Comparison of ENCODE assay signal across 16 cellular contexts in the genomic region with DNA sequence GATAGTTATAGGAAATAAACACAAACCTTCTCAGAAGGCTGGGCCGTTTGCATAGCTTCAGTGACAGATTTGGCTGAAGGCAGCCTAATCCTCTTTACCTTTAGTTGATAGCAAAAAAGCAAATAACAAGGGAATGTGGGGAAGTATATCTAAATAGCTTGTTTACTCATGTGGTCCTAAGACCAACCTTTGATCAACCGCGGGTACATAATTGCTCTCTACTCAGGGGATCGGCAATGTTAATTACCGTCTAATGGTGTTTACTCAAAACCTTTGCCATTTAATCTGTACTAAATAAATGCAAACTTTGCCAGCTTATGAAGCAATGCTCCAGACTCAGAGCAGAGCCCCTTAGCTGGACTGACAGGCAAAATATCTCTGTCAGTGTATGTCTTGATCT. TPM values are rescaled to one million over a fixed set of nuclear protein-coding genes. Genes with fewer than 3 reads are reported as not detected.
A peak's percentile ranks its signal among the peaks of the same experiment; 100 is the strongest.
DNase-seq lines count a peak whose midpoint lies in the region; ATAC-seq and TF ChIP-seq lines count a peak whose summit lies in the region.
"Had no signal": no experiment of that assay in that cellular context is flagged by ENCODE, and none has a peak within 500 bp of the region (broad histone marks: within the 10 kb centered on the region; RNA-seq: fewer than 3 reads in every experiment).

No MANE protein-coding gene starts in this region.

- CTCF ChIA-PET in CD8-positive, alpha-beta T cell (lab: Charles Lee) = interaction anchor here (0.6 to 6.4 kb wide), 10 partner anchors 9 to 1854 kb away, joined by 3 to 51 read pairs (median 4); a partner anchor contains a TSS

- H3K4me3 Mint-ChIP-seq in CD8-positive, alpha-beta T cell = no peak overlapping the region
- H3K4me3 Mint-ChIP-seq in endodermal cell = no peak overlapping the region
- H3K4me3 Mint-ChIP-seq in stimulated activated naive B cell treated with anti-CD40 and anti-IgM and Interleukin-4, amounts not matched to agents 10 μg/mL and 1 μg/mL and 100 μg/mL, for 72 hours = no peak overlapping the region
- H3K4me3 Mint-ChIP-seq: CD4-positive, CD25-positive, alpha-beta regulatory T cell had no signal

- DNase-seq in NCI-H748 (lab: John Stamatoyannopoulos, UW; ENCODE audit: unreplicated experiment) (peak; percentile 17), NCI-H748 treated with DMSO at 0.1 percent for 48 hours (lab: John Stamatoyannopoulos, UW) (no peak), endodermal cell (no peak), SJCRH30 (no peak), activated gamma-delta T cell (lab: John Stamatoyannopoulos, UW) (no peak)
- DNase-seq in CD8-positive, alpha-beta T cell = no peak
- DNase-seq in stimulated activated naive B cell treated with anti-CD40 and anti-IgM and Interleukin-4, amounts not matched to agents 10 μg/mL and 1 μg/mL and 100 μg/mL, for 72 hours = no peak
- DNase-seq: AML-193; Calu3; CD4-positive, CD25-positive, alpha-beta regulatory T cell; DMS 273 treated with DMSO at 0.1 percent for 48 hours; GM23248; IMR-90 had no signal

- H3K4me1 ChIP-seq in CD8-positive, alpha-beta T cell (ENCODE audit: insufficient read depth, low read length) = no peaks in the 10 kb centered on the region
- H3K4me1 ChIP-seq in endodermal cell (ENCODE audit: control insufficient read depth, insufficient read depth, low read length) (no peaks in the 10 kb centered on the region), SJCRH30 (no peaks in the 10 kb centered on the region)

- H3K36me3 Mint-ChIP-seq in CD8-positive, alpha-beta T cell = peaks cover 74% of the 10 kb centered on the region
- peaks cover 85% of the 10 kb centered on the region for H3K36me3 Mint-ChIP-seq in endodermal cell (ENCODE audit: low read depth)
- peaks cover 29 to 48% of the 10 kb centered on the region in 2 donors for H3K36me3 Mint-ChIP-seq in stimulated activated naive B cell treated with anti-CD40 and anti-IgM and Interleukin-4, amounts not matched to agents 10 μg/mL and 1 μg/mL and 100 μg/mL, for 72 hours

- intact Hi-C loops in CD8-positive, alpha-beta T cell (cut with DNase I, micrococcal nuclease) = loop anchor here in 1 of 2 experiments (10.0 kb wide), 1 partner anchor 266 kb away; no protein-coding TSS in a partner anchor

- H3K27ac Mint-ChIP-seq in CD8-positive, alpha-beta T cell = peak overlapping the region; percentile 72
- no peak overlapping the region for H3K27ac Mint-ChIP-seq in endodermal cell
- H3K27ac Mint-ChIP-seq in stimulated activated naive B cell treated with anti-CD40 and anti-IgM and Interleukin-4, amounts not matched to agents 10 μg/mL and 1 μg/mL and 100 μg/mL, for 72 hours = peak overlapping the region; percentile 65

- no peak overlapping the region for H3K27ac ChIP-seq in CD8-positive, alpha-beta T cell (ENCODE audit: low read depth, low read length)
- H3K27ac ChIP-seq in endodermal cell (ENCODE audit: low read depth, low read length) (no peak overlapping the region), SJCRH30 (no peak overlapping the region)
- H3K27ac ChIP-seq: 22Rv1; BLaER1 treated with 17β-estradiol and CSF1 and Interleukin-3, amounts not matched to agents 10 nM and 100 nM; GM23248 had no signal

- no peaks in the 10 kb centered on the region for H3K27me3 ChIP-seq in CD8-positive, alpha-beta T cell (ENCODE audit: insufficient read depth, low read length)
- no peaks in the 10 kb centered on the region for H3K27me3 ChIP-seq in endodermal cell (ENCODE audit: control insufficient read depth, insufficient read depth, low read length, poor library complexity, severe bottlenecking)
- no peaks in the 10 kb centered on the region for H3K27me3 ChIP-seq in SJCRH30
- H3K27me3 ChIP-seq: BLaER1 treated with 17β-estradiol and CSF1 and Interleukin-3, amounts not matched to agents 10 nM and 100 nM had no signal

- H3K27me3 Mint-ChIP-seq in CD8-positive, alpha-beta T cell (ENCODE audit: low read depth) = no peaks in the 10 kb centered on the region
- H3K27me3 Mint-ChIP-seq in endodermal cell (ENCODE audit: insufficient read depth) = no peaks in the 10 kb centered on the region
- H3K27me3 Mint-ChIP-seq in stimulated activated naive B cell treated with anti-CD40 and anti-IgM and Interleukin-4, amounts not matched to agents 10 μg/mL and 1 μg/mL and 100 μg/mL, for 72 hours = no peaks in the 10 kb centered on the region
- H3K27me3 Mint-ChIP-seq: CD4-positive, CD25-positive, alpha-beta regulatory T cell had no signal

- peaks cover 10% of the 10 kb centered on the region for H3K4me1 Mint-ChIP-seq in CD8-positive, alpha-beta T cell (ENCODE audit: low read depth)
- H3K4me1 Mint-ChIP-seq in endodermal cell = peaks cover 4% of the 10 kb centered on the region
- H3K4me1 Mint-ChIP-seq in stimulated activated naive B cell treated with anti-CD40 and anti-IgM and Interleukin-4, amounts not matched to agents 10 μg/mL and 1 μg/mL and 100 μg/mL, for 72 hours = peaks cover 3 to 7% of the 10 kb centered on the region in 2 donors

- no peak overlapping the region for H3K9ac ChIP-seq in endodermal cell (ENCODE audit: extremely low read depth, low read length, poor library complexity, severe bottlenecking)
- H3K9ac ChIP-seq: GM23248 had no signal

- no peaks in the 10 kb centered on the region for H3K9me3 ChIP-seq in CD8-positive, alpha-beta T cell (ENCODE audit: low read length)
- H3K9me3 ChIP-seq in endodermal cell (ENCODE audit: control insufficient read depth, low read length) (peaks cover 47% of the 10 kb centered on the region), SJCRH30 (replicated peaks) (no peaks in the 10 kb centered on the region)
- H3K9me3 ChIP-seq: BLaER1 treated with 17β-estradiol and CSF1 and Interleukin-3, amounts not matched to agents 10 nM and 100 nM had no signal

- WGBS in endodermal cell (ENCODE audit: insufficient coverage in 1 of 2, insufficient read length in 1 of 2), 2 experiments = 64 to 89% methylated on average over 4 to 5 of the region's 5 CpGs

- ATAC-seq in CD8-positive, alpha-beta T cell = no peak
- no peak for ATAC-seq in stimulated activated naive B cell treated with anti-CD40 and anti-IgM and Interleukin-4, amounts not matched to agents 10 μg/mL and 1 μg/mL and 100 μg/mL, for 72 hours (replicated peaks)
- ATAC-seq: HCT116 had no signal

- H3K36me3 ChIP-seq in CD8-positive, alpha-beta T cell (ENCODE audit: insufficient read depth, low read length) = peaks cover 42% of the 10 kb centered on the region
- H3K36me3 ChIP-seq in endodermal cell (ENCODE audit: control insufficient read depth, insufficient read depth, low read length) = peaks cover 94% of the 10 kb centered on the region
- H3K36me3 ChIP-seq in SJCRH30 = peaks cover 68% of the 10 kb centered on the region

- POLR2A ChIA-PET in CD8-positive, alpha-beta T cell (lab: Charles Lee) = interaction anchor here (0.8 to 2.0 kb wide), 2 partner anchors 9 to 75 kb away, joined by 3 to 4 read pairs; a partner anchor contains a TSS

- H3K9me3 Mint-ChIP-seq in CD8-positive, alpha-beta T cell = no peaks in the 10 kb centered on the region
- peaks cover 36% of the 10 kb centered on the region for H3K9me3 Mint-ChIP-seq in endodermal cell
- no peaks in the 10 kb centered on the region for H3K9me3 Mint-ChIP-seq in stimulated activated naive B cell treated with anti-CD40 and anti-IgM and Interleukin-4, amounts not matched to agents 10 μg/mL and 1 μg/mL and 100 μg/mL, for 72 hours
- H3K9me3 Mint-ChIP-seq: CD4-positive, CD25-positive, alpha-beta regulatory T cell had no signal

- TF ChIP-seq CTCF in CD8-positive, alpha-beta T cell (IDR thresholded peaks at IDR 0.05) = no peak
- TF ChIP-seq CTCF in endodermal cell (conservative IDR thresholded peaks at IDR 0.05) = no peak

- H3K4me3 ChIP-seq in CD8-positive, alpha-beta T cell (ENCODE audit: low read depth, low read length) = no peak overlapping the region
- peak overlapping the region; percentile 65 for H3K4me3 ChIP-seq in endodermal cell (ENCODE audit: low read length)
- H3K4me3 ChIP-seq in SJCRH30 = no peak overlapping the region
- H3K4me3 ChIP-seq: BLaER1 treated with 17β-estradiol and CSF1 and Interleukin-3, amounts not matched to agents 10 nM and 100 nM; GM23248 had no signal

RNA-seq across cellular contexts. Expression of a gene that starts 51.6 kb away (rescaled TPM):
- 10 to 100 TPM; 63.7 to 68.9 TPM for total RNA-seq in CD8-positive, alpha-beta T cell
- total RNA-seq in endodermal cell = 10 to 100 TPM; 71.4 to 76.5 TPM
- 56.9 TPM for polyA plus RNA-seq in endodermal cell (2013, experiment 1 of 2)
- 56.8 TPM for polyA plus RNA-seq in endodermal cell (2013, experiment 2 of 2)
- total RNA-seq in SJCRH30 (2014; rRNA removed; shearing (Covaris generic)) = 84.0 and 96.4 TPM in 2 replicates
